14 cellular contexts compared by ENCODE assay signal in genomic region chr2:49248506-49248905, GRCh38.
DNase-seq lines count a peak whose midpoint lies in the region; ATAC-seq, FAIRE-seq and TF ChIP-seq lines count a peak whose summit lies in the region.
"Had no signal": no experiment of that assay in that cellular context is flagged by ENCODE, and none has a peak within 500 bp of the region (broad histone marks: within the 10 kb centered on the region; RNA-seq: fewer than 3 reads in every experiment).

No MANE protein-coding gene starts in this region.

- H3K9ac ChIP-seq in astrocyte (ENCODE audit: low read length): no peak overlapping the region

- no peaks in the 10 kb centered on the region for H4K20me1 ChIP-seq in astrocyte (ENCODE audit: insufficient read depth, low read length)

- H3K36me3 ChIP-seq in left ventricle myocardium inferior (no peaks in the 10 kb centered on the region), astrocyte (ENCODE audit: insufficient read depth, low read length) (no peaks in the 10 kb centered on the region)
- H3K36me3 ChIP-seq: heart right ventricle, upper lobe of left lung had no signal

- intact Hi-C loops in Right ventricle myocardium superior (cut with DNase I) (no loop called here), left ventricle myocardium inferior (cut with micrococcal nuclease) (no loop called here), Calu3 (cut with micrococcal nuclease; ENCODE audit: unreplicated experiment) (no loop called here)

- peaks cover 37% of the 10 kb centered on the region for H3K9me3 ChIP-seq in left ventricle myocardium inferior (replicated peaks)
- no peaks in the 10 kb centered on the region for H3K9me3 ChIP-seq in astrocyte (ENCODE audit: insufficient read depth, low read depth, low read length)
- no peaks in the 10 kb centered on the region for H3K9me3 ChIP-seq in T-helper 17 cell (ENCODE audit: control insufficient read depth, low read length, poor library complexity, severe bottlenecking)
- H3K9me3 ChIP-seq: upper lobe of left lung had no signal

- no peak overlapping the region for H2AFZ ChIP-seq in astrocyte (ENCODE audit: low read depth, low read length)

- peak overlapping the region; percentile 27 for H3K4me2 ChIP-seq in astrocyte (ENCODE audit: low read length)

- peak; percentile 61 for ATAC-seq in Right ventricle myocardium superior (ENCODE audit: poor library complexity)
- no peak for ATAC-seq in T-helper 17 cell
- ATAC-seq in GM21528 (IDR thresholded peaks at IDR 0.05; ENCODE audit: low FRiP score, unreplicated experiment): no peak

- H3K79me2 ChIP-seq in astrocyte (ENCODE audit: insufficient read depth, low read length): no peaks in the 10 kb centered on the region

- H3K36me3 Mint-ChIP-seq in astrocyte (ENCODE audit: low read depth, unreplicated experiment) (no peaks in the 10 kb centered on the region), T-helper 17 cell (ENCODE audit: low read depth) (no peaks in the 10 kb centered on the region), Calu3 (ENCODE audit: insufficient read depth, unreplicated experiment) (no peaks in the 10 kb centered on the region)

- H3K4me1 Mint-ChIP-seq in astrocyte (ENCODE audit: low read depth, unreplicated experiment): peaks cover 25% of the 10 kb centered on the region
- no peaks in the 10 kb centered on the region for H3K4me1 Mint-ChIP-seq in T-helper 17 cell
- H3K4me1 Mint-ChIP-seq in Calu3 (ENCODE audit: low read depth, unreplicated experiment): no peaks in the 10 kb centered on the region
- H3K4me1 Mint-ChIP-seq: central memory CD8-positive, alpha-beta T cell; nephron progenitor cell had no signal

- H3K4me1 ChIP-seq in left ventricle myocardium inferior (no peaks in the 10 kb centered on the region), astrocyte (ENCODE audit: insufficient read depth, low read length) (peaks cover 6% of the 10 kb centered on the region)
- H3K4me1 ChIP-seq: heart right ventricle, upper lobe of left lung had no signal

- CTCF ChIA-PET in Calu3 (lab: Charles Lee): no interaction called here

- no peaks in the 10 kb centered on the region for H3K9me3 Mint-ChIP-seq in astrocyte (ENCODE audit: unreplicated experiment)
- peaks cover 9% of the 10 kb centered on the region for H3K9me3 Mint-ChIP-seq in Calu3 (ENCODE audit: low read depth, unreplicated experiment)

- TF ChIP-seq CTCF in left ventricle myocardium inferior (IDR thresholded peaks at IDR 0.05; ENCODE audit: borderline replicate concordance) (no peak), astrocyte (IDR thresholded peaks at IDR 0.05; ENCODE audit: insufficient read depth, low read depth, low read length) (no peak), Calu3 (IDR thresholded peaks at IDR 0.05; ENCODE audit: unreplicated experiment) (no peak)

- H3K27me3 ChIP-seq in left ventricle myocardium inferior (ENCODE audit: low read depth) (no peaks in the 10 kb centered on the region), astrocyte (ENCODE audit: insufficient read depth, low read length) (no peaks in the 10 kb centered on the region)
- H3K27me3 ChIP-seq: heart right ventricle, upper lobe of left lung had no signal

- BruUV-seq in Calu3 (replicated peaks; lab: Mats Ljungman, UMichigan): no TSS peak

- peak; percentile 9 for FAIRE-seq in astrocyte (lab: Jason Lieb, UNC)

- DNase-seq in Right ventricle myocardium superior (no peak), left ventricle myocardium inferior (no peak), astrocyte (ENCODE audit: low read depth) (peak; percentile 97), hepatic stellate cell (ENCODE audit: low spot score) (peak; percentile 36), T-helper 17 cell (no peak), Calu3 (no peak), mucosa of gallbladder (ENCODE audit: low spot score) (no peak)
- DNase-seq: AML-193, heart right ventricle, NCI-H146, nephron progenitor cell, upper lobe of left lung had no signal

- no peak overlapping the region for H3K4me3 ChIP-seq in left ventricle myocardium inferior
- H3K4me3 ChIP-seq in astrocyte (ENCODE audit: insufficient read depth, low read depth, low read length): no peak overlapping the region
- H3K4me3 ChIP-seq: heart right ventricle, upper lobe of left lung had no signal

- H3K27ac ChIP-seq in left ventricle myocardium inferior (replicated peaks): no peak overlapping the region
- peak overlapping the region; percentile 69 for H3K27ac ChIP-seq in astrocyte (ENCODE audit: low read depth, low read length)
- H3K27ac ChIP-seq: upper lobe of left lung had no signal

- peak overlapping the region; percentile 99 for H3K27ac Mint-ChIP-seq in astrocyte (ENCODE audit: unreplicated experiment)
- H3K27ac Mint-ChIP-seq in T-helper 17 cell: no peak overlapping the region
- H3K27ac Mint-ChIP-seq in Calu3 (ENCODE audit: unreplicated experiment): no peak overlapping the region
- H3K27ac Mint-ChIP-seq: nephron progenitor cell had no signal

- H3K4me3 Mint-ChIP-seq in astrocyte (ENCODE audit: unreplicated experiment): no peak overlapping the region
- no peak overlapping the region for H3K4me3 Mint-ChIP-seq in T-helper 17 cell
- no peak overlapping the region for H3K4me3 Mint-ChIP-seq in Calu3 (ENCODE audit: low read depth, unreplicated experiment)
- H3K4me3 Mint-ChIP-seq: central memory CD8-positive, alpha-beta T cell; nephron progenitor cell had no signal

- H3K27me3 Mint-ChIP-seq in astrocyte (ENCODE audit: low read depth, unreplicated experiment) (no peaks in the 10 kb centered on the region), T-helper 17 cell (no peaks in the 10 kb centered on the region), Calu3 (ENCODE audit: unreplicated experiment) (no peaks in the 10 kb centered on the region)
- H3K27me3 Mint-ChIP-seq: central memory CD8-positive, alpha-beta T cell had no signal

Comparison
In these comparisons a context has a peak if more than half of its experiments do, and no peak if none do; other contexts are left out.
1. DNase-seq: peak in astrocyte (single experiment) and hepatic stellate cell (single experiment); none in Right ventricle myocardium superior (single experiment), left ventricle myocardium inferior (single experiment), T-helper 17 cell (0 of 3), Calu3 (single experiment) and mucosa of gallbladder (single experiment).